22 cellular contexts compared by ENCODE assay signal in the genomic region with DNA sequence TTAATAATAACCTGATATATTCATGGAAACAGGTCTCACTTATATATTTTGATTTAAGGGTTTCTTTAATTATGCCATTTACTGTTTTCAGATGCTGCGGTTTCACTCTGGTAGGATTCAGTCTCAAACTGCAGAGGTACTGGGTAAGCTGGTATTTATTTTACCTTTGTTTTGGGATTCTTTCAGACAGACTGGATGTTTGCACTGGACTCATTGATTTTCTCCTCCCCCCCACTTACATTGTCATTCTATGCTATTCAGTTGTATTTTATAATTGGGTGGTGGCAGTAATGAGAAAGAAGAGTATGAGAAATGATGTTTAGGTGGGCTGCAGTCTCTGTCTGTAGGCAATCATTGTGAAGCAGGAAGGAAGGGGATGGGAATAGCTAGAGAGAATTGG.
"Had no signal": no experiment of that assay in that cellular context is flagged by ENCODE, and none has a peak within 500 bp of the region (broad histone marks: within the 10 kb centered on the region; RNA-seq: fewer than 3 reads in every experiment).

No MANE protein-coding gene starts in this region.

- H3K9me3 ChIP-seq: ascending aorta, breast epithelium, heart right ventricle, mucosa of descending colon, right atrium auricular region, suprapubic skin had no signal

- H3K27ac Mint-ChIP-seq: activated B cell treated with CpG ODN at 0.5 μM for 24 hours; activated CD4-positive, alpha-beta T cell treated with anti-CD3 and anti-CD28 coated beads, Interleukin-2, amount 10 ng/mL, durations not matched to agents 24 days and 14 days; dendritic cell treated with granulocyte-macrophage colony-stimulating factor and Interleukin-4, amounts not matched to agents 40 ng/mL and 50 ng/mL, for 4 days; progenitor cell of endocrine pancreas; stimulated activated naive CD8-positive, alpha-beta T cell treated with anti-CD3 and anti-CD28 coated beads, Interleukin-15, Interleukin-2, amounts not matched to agents 100 ng/mL and 50 ng/mL, for 24 hours; type B pancreatic cell had no signal

- H3K27ac ChIP-seq: ascending aorta, breast epithelium, epithelial cell of prostate, heart right ventricle, right atrium auricular region, SK-N-MC, suprapubic skin had no signal

- H3K4me1 Mint-ChIP-seq: activated B cell treated with CpG ODN at 0.5 μM for 24 hours had no signal

- ATAC-seq: heart right ventricle, mucosa of descending colon had no signal

- DNase-seq: activated B cell treated with CpG ODN at 0.5 μM for 24 hours; activated CD8-positive, alpha-beta memory T cell treated with anti-CD3 and anti-CD28 coated beads for 24 hours; activated naive CD4-positive, alpha-beta T cell treated with Interleukin-2 at 50 U/mL for 16 hours; activated T-cell treated with anti-CD3 and anti-CD28 coated beads for 4 hours; cerebellar nuclear complex; effector memory CD4-positive, alpha-beta T cell; heart right ventricle; mucosa of descending colon; small intestine; stimulated activated CD4-positive, alpha-beta T cell treated with anti-CD3 and anti-CD28 coated beads, Interleukin-4, amount 100 ng/mL, for 4 hours; stimulated activated CD8-positive, alpha-beta memory T cell treated with anti-CD3 and anti-CD28 coated beads, Interleukin-4, amount 100 ng/mL, for 48 hours had no signal

- H3K27me3 Mint-ChIP-seq: dendritic cell treated with granulocyte-macrophage colony-stimulating factor and Interleukin-4, amounts not matched to agents 40 ng/mL and 50 ng/mL, for 4 days; progenitor cell of endocrine pancreas had no signal

- H3K36me3 Mint-ChIP-seq: type B pancreatic cell had no signal

- H3K9me3 Mint-ChIP-seq: activated B cell treated with CpG ODN at 0.5 μM for 24 hours; dendritic cell treated with granulocyte-macrophage colony-stimulating factor and Interleukin-4, amounts not matched to agents 40 ng/mL and 50 ng/mL, for 4 days; stimulated activated naive CD8-positive, alpha-beta T cell treated with anti-CD3 and anti-CD28 coated beads, Interleukin-15, Interleukin-2, amounts not matched to agents 100 ng/mL and 50 ng/mL, for 24 hours; type B pancreatic cell had no signal

- H3K4me3 Mint-ChIP-seq: activated B cell treated with CpG ODN at 0.5 μM for 24 hours; activated CD4-positive, alpha-beta T cell treated with anti-CD3 and anti-CD28 coated beads, Interleukin-2, amount 10 ng/mL, durations not matched to agents 24 days and 14 days; dendritic cell treated with granulocyte-macrophage colony-stimulating factor and Interleukin-4, amounts not matched to agents 40 ng/mL and 50 ng/mL, for 4 days; stimulated activated naive CD8-positive, alpha-beta T cell treated with anti-CD3 and anti-CD28 coated beads, Interleukin-15, Interleukin-2, amounts not matched to agents 100 ng/mL and 50 ng/mL, for 24 hours; type B pancreatic cell had no signal

- H3K36me3 ChIP-seq: ascending aorta, breast epithelium, heart right ventricle, right atrium auricular region, suprapubic skin had no signal
